Comparison of ENCODE assay signal across 8 cellular contexts in genomic region chr14:55271572-55272414, GRCh38. TPM values are rescaled to one million over a fixed set of nuclear protein-coding genes. Genes with fewer than 3 reads are reported as not detected.
A peak's percentile ranks its signal among the peaks of the same experiment; 100 is the strongest.
DNase-seq lines count a peak whose midpoint lies in the region; ATAC-seq and TF ChIP-seq lines count a peak whose summit lies in the region.

No MANE protein-coding gene starts in this region.

- no peaks in the 10 kb centered on the region for H3K27me3 Mint-ChIP-seq in activated CD4-positive, alpha-beta T cell treated with anti-CD3 and anti-CD28 coated beads, Interleukin-2, amount 10 ng/mL, durations not matched to agents 24 days and 14 days

- no peaks in the 10 kb centered on the region for H3K9me3 ChIP-seq in left lung

- H3K36me3 Mint-ChIP-seq in activated CD4-positive, alpha-beta T cell treated with anti-CD3 and anti-CD28 coated beads, Interleukin-2, amount 10 ng/mL, durations not matched to agents 24 days and 14 days (ENCODE audit: low read depth), result peaks cover 2% of the 10 kb centered on the region

- ATAC-seq in GM18870 (IDR thresholded peaks at IDR 0.05; ENCODE audit: unreplicated experiment), result peak; percentile 26
- peak; percentile 34 for ATAC-seq in HG03108 (IDR thresholded peaks at IDR 0.05; ENCODE audit: unreplicated experiment)
- ATAC-seq in left lung, result peak; percentile 28

- H3K27ac Mint-ChIP-seq in activated CD4-positive, alpha-beta T cell treated with anti-CD3 and anti-CD28 coated beads, Interleukin-2, amount 10 ng/mL, durations not matched to agents 24 days and 14 days, result peak overlapping the region; percentile 96

- H3K36me3 ChIP-seq in left lung, result no peaks in the 10 kb centered on the region

- peaks cover 11 to 41% of the 10 kb centered on the region in 2 donors for H3K4me1 ChIP-seq in left lung

- TF ChIP-seq CTCF in AG10803 (conservative IDR thresholded peaks at IDR 0.05; ENCODE audit: low read length) (no peak; the same call in 1 of the 2 replicates), left lung (IDR thresholded peaks at IDR 0.05) (no peak)

- peaks cover 40% of the 10 kb centered on the region for H3K4me1 Mint-ChIP-seq in activated CD4-positive, alpha-beta T cell treated with anti-CD3 and anti-CD28 coated beads, Interleukin-2, amount 10 ng/mL, durations not matched to agents 24 days and 14 days

- peak overlapping the region; percentile 92 to 97 for H3K27ac ChIP-seq in left lung

- no peaks in the 10 kb centered on the region for H3K9me3 Mint-ChIP-seq in activated CD4-positive, alpha-beta T cell treated with anti-CD3 and anti-CD28 coated beads, Interleukin-2, amount 10 ng/mL, durations not matched to agents 24 days and 14 days

- DNase-seq in AG10803 (ENCODE audit: low read depth) (peak; percentile 73), NCI-H345 treated with DMSO at 0.1 percent for 48 hours (lab: John Stamatoyannopoulos, UW; ENCODE audit: unreplicated experiment) (peak; percentile 29), dedifferentiated amniotic fluid mesenchymal stem cell (ENCODE audit: extremely low spot score) (peak; percentile 85), left lung (peak; percentile 81 to 89)
- peak; percentile 90 for DNase-seq in activated CD4-positive, alpha-beta T cell treated with anti-CD3 and anti-CD28 coated beads, Interleukin-2, amount 10 ng/mL, durations not matched to agents 24 days and 14 days
- peak; percentile 56 to 57 for DNase-seq in stimulated activated CD4-positive, alpha-beta T cell treated with anti-CD3 and anti-CD28 coated beads, Interleukin-2, amount 100 ng/mL, for 24 hours

- peak overlapping the region; percentile 91 for H3K4me3 Mint-ChIP-seq in activated CD4-positive, alpha-beta T cell treated with anti-CD3 and anti-CD28 coated beads, Interleukin-2, amount 10 ng/mL, durations not matched to agents 24 days and 14 days

- H3K4me3 ChIP-seq in AG10803 (ENCODE audit: low read length), result peak overlapping the region; percentile 98
- H3K4me3 ChIP-seq in left lung, result peak overlapping the region; percentile 89 to 90

- intact Hi-C loops in activated CD4-positive, alpha-beta T cell treated with anti-CD3 and anti-CD28 coated beads, Interleukin-2, amount 10 ng/mL, durations not matched to agents 24 days and 14 days (cut with micrococcal nuclease), result loop anchor here (1.0 to 10.0 kb wide), 8 partner anchors 59 to 167 kb away; partner anchors contain the start of genes ATG14 and DLGAP5
- intact Hi-C loops in left lung (cut with DNase I), result no loop called here

- H3K27me3 ChIP-seq in left lung, result no peaks in the 10 kb centered on the region

RNA-seq across cellular contexts. Expression of gene FBXO34, which starts 0.6 kb away (rescaled TPM):
- 25.3 and 26.2 TPM in 2 replicates for total RNA-seq in activated CD4-positive, alpha-beta T cell treated with anti-CD3 and anti-CD28 coated beads, Interleukin-2, amount 10 ng/mL, durations not matched to agents 24 days and 14 days
- 10 to 100 TPM; 24.4 to 24.5 TPM for total RNA-seq in left lung

Comparison
In these comparisons a context has a peak if more than half of its experiments do, and no peak if none do; other contexts are left out.
1. Peak in every context shown above with its lines: DNase-seq, ATAC-seq, H3K4me3 ChIP-seq and H3K27ac ChIP-seq.
2. DNase-seq: peak in every context shown above with its lines; median percentile 90 in activated CD4-positive, alpha-beta T cell treated with anti-CD3 and anti-CD28 coated beads, Interleukin-2, amount 10 ng/mL, durations not matched to agents 24 days and 14 days; 85 in dedifferentiated amniotic fluid mesenchymal stem cell; 85 in left lung; 73 in AG10803; 56 in stimulated activated CD4-positive, alpha-beta T cell treated with anti-CD3 and anti-CD28 coated beads, Interleukin-2, amount 100 ng/mL, for 24 hours; 29 in NCI-H345 treated with DMSO at 0.1 percent for 48 hours.